15 cellular contexts compared by ENCODE assay signal in genomic region chr2:207138573-207139297, GRCh38. TPM values are rescaled to one million over a fixed set of nuclear protein-coding genes. Genes with fewer than 3 reads are reported as not detected.
DNase-seq lines count a peak whose midpoint lies in the region; ATAC-seq and TF ChIP-seq lines count a peak whose summit lies in the region.
"Had no signal": no experiment of that assay in that cellular context is flagged by ENCODE, and none has a peak within 500 bp of the region (broad histone marks: within the 10 kb centered on the region; RNA-seq: fewer than 3 reads in every experiment).

No MANE protein-coding gene starts in this region.

- ATAC-seq in T-cell (replicated peaks in 1 of 4) (no peak), GM18519 (IDR thresholded peaks at IDR 0.05; ENCODE audit: low FRiP score, unreplicated experiment) (no peak)
- ATAC-seq: stimulated activated effector memory CD8-positive, alpha-beta T cell treated with anti-CD3 and anti-CD28 coated beads, Interleukin-12 subunit alpha, Interleukin-12 subunit beta, amount 100 ng/mL, for 72 hours had no signal

- no peak for TF ChIP-seq CTCF in AG10803 (conservative IDR thresholded peaks at IDR 0.05; ENCODE audit: low read length)

- H3K4me1 Mint-ChIP-seq in T-cell = peaks cover 72 to 88% (median 85%) of the 10 kb centered on the region in 3 donors

- no peak overlapping the region for H3K4me3 Mint-ChIP-seq in T-cell
- H3K4me3 Mint-ChIP-seq: activated naive CD8-positive, alpha-beta T cell; activated T-cell treated with anti-CD3 and anti-CD28 coated beads, Interleukin-2, amount 50 U/mL, for 24 hours; stimulated activated effector memory CD8-positive, alpha-beta T cell treated with anti-CD3 and anti-CD28 coated beads, Interleukin-12 subunit alpha, Interleukin-12 subunit beta, amount 100 ng/mL, for 72 hours had no signal

- peaks cover 15% of the 10 kb centered on the region for H3K36me3 Mint-ChIP-seq in T-cell
- H3K36me3 Mint-ChIP-seq: stimulated activated effector memory CD8-positive, alpha-beta T cell treated with anti-CD3 and anti-CD28 coated beads, Interleukin-12 subunit alpha, Interleukin-12 subunit beta, amount 100 ng/mL, for 72 hours had no signal

- POLR2A ChIA-PET in T-cell (lab: Charles Lee) = interaction anchor here (0.5 to 1.6 kb wide), 3 partner anchors 11 to 105 kb away, joined by 3 to 4 read pairs (median 3); no protein-coding TSS in a partner anchor

- H3K9me3 Mint-ChIP-seq in T-cell = no peaks in the 10 kb centered on the region
- H3K9me3 Mint-ChIP-seq: activated T-cell treated with anti-CD3 and anti-CD28 coated beads, Interleukin-2, amount 50 U/mL, for 24 hours; stimulated activated effector memory CD8-positive, alpha-beta T cell treated with anti-CD3 and anti-CD28 coated beads, Interleukin-12 subunit alpha, Interleukin-12 subunit beta, amount 100 ng/mL, for 72 hours had no signal

- peak overlapping the region; percentile 24 to 49 for H3K27ac Mint-ChIP-seq in T-cell
- H3K27ac Mint-ChIP-seq: activated T-cell treated with anti-CD3 and anti-CD28 coated beads, Interleukin-2, amount 50 U/mL, for 24 hours; stimulated activated effector memory CD8-positive, alpha-beta T cell treated with anti-CD3 and anti-CD28 coated beads, Interleukin-12 subunit alpha, Interleukin-12 subunit beta, amount 100 ng/mL, for 72 hours had no signal

- no peak overlapping the region for H3K4me3 ChIP-seq in AG10803 (ENCODE audit: low read length)

- H3K27me3 Mint-ChIP-seq in T-cell = no peaks in the 10 kb centered on the region
- H3K27me3 Mint-ChIP-seq: activated naive CD8-positive, alpha-beta T cell; activated T-cell treated with anti-CD3 and anti-CD28 coated beads, Interleukin-2, amount 50 U/mL, for 24 hours had no signal

- DNase-seq in AG10803 (ENCODE audit: low read depth) = peak; percentile 39
- no peak for DNase-seq in T-cell
- DNase-seq in kidney glomerular epithelial cell (lab: John Stamatoyannopoulos, UW) = peak; percentile 78
- peak; percentile 85 for DNase-seq in renal cortical epithelial cell (ENCODE audit: low read depth)
- no peak for DNase-seq in GF-D8 (lab: John Stamatoyannopoulos, UW)
- no peak for DNase-seq in epidermal melanocyte (ENCODE audit: insufficient read length, low spot score)
- no peak for DNase-seq in DMS79 treated with DMSO at 0.1 percent for 48 hours (lab: John Stamatoyannopoulos, UW)
- DNase-seq: activated CD4-positive, alpha-beta T cell treated with anti-CD3 and anti-CD28 coated beads, Interleukin-2, amount 50 U/mL, for 4 hours; activated T-cell treated with anti-CD3 and anti-CD28 coated beads, Interleukin-2, amount 50 U/mL, for 24 hours; NCI-H1417; NCI-H774; stimulated activated CD4-positive, alpha-beta T cell treated with anti-CD3 and anti-CD28 coated beads, Interleukin-12 subunit alpha, Interleukin-12 subunit beta, amount 100 ng/mL, for 4 hours had no signal

- CTCF ChIA-PET in T-cell (lab: Charles Lee) = interaction anchor here in 1 of 2 donors (0.6 kb wide), 1 partner anchor 18 kb away, joined by 3 read pairs; no protein-coding TSS in a partner anchor

RNA-seq across cellular contexts. Expression of gene KLF7, which starts 27.0 kb away (rescaled TPM):
- 10 to 100 TPM; 56.8 to 90.6 (median 65.7) TPM for total RNA-seq in T-cell
- total RNA-seq in renal cortical epithelial cell = 16.8 and 31.5 TPM in 2 replicates

Comparison
In these comparisons a context has a peak if more than half of its experiments do, and no peak if none do; other contexts are left out.
1. DNase-seq: peak in AG10803 (single experiment), kidney glomerular epithelial cell (single experiment) and renal cortical epithelial cell (single experiment); none in T-cell (0 of 34), GF-D8 (single experiment), epidermal melanocyte (single experiment) and DMS79 treated with DMSO at 0.1 percent for 48 hours (single experiment).